In the genomic region with DNA sequence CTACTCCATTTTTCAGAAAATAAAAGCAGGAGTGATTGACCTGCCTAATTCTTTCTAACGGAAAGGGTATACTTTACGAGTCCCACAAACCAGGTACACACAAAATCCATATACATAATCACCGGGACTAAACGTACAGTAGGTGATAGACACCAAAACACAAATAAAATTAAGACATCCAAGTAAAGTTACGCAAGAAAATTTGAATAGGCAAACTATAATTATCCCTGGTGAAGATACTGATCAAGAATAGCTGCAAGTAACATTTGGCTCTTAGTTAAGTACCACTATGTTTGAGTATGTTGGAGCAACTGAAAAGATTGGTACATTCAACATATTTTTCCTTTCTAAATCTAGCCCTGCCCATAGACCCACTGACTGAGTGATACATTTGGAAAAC, we compare ENCODE assay signal across 9 cellular contexts. TPM values are rescaled to one million over a fixed set of nuclear protein-coding genes. Genes with fewer than 3 reads are reported as not detected.
DNase-seq lines count a peak whose midpoint lies in the region; ATAC-seq and TF ChIP-seq lines count a peak whose summit lies in the region.
"Had no signal": no experiment of that assay in that cellular context is flagged by ENCODE, and none has a peak within 500 bp of the region (broad histone marks: within the 10 kb centered on the region; RNA-seq: fewer than 3 reads in every experiment).

No MANE protein-coding gene starts in this region.

- peaks cover 49% of the 10 kb centered on the region for H3K4me1 Mint-ChIP-seq in Caco-2 (ENCODE audit: low read depth, unreplicated experiment)
- H3K4me1 Mint-ChIP-seq in central memory CD8-positive, alpha-beta T cell: peaks cover 65% of the 10 kb centered on the region
- H3K4me1 Mint-ChIP-seq in natural killer cell treated with Interleukin-12 subunit alpha and Interleukin-12 subunit beta and Interleukin-15 and Interleukin-18, amount 100 ng/mL, for 72 hours (ENCODE audit: low read depth in 2 of 2): peaks cover 61 to 70% of the 10 kb centered on the region in 2 donors

- peak overlapping the region; percentile 92 for H3K4me3 Mint-ChIP-seq in Caco-2 (ENCODE audit: unreplicated experiment)
- peak overlapping the region; percentile 87 for H3K4me3 Mint-ChIP-seq in central memory CD8-positive, alpha-beta T cell
- peak overlapping the region; percentile 95 for H3K4me3 Mint-ChIP-seq in natural killer cell treated with Interleukin-12 subunit alpha and Interleukin-12 subunit beta and Interleukin-15 and Interleukin-18, amount 100 ng/mL, for 72 hours

- no peaks in the 10 kb centered on the region for H3K9me2 ChIP-seq in Loucy (replicated peaks; ENCODE audit: low read depth, low read length)

- peak overlapping the region; percentile 99 for H3K4me2 ChIP-seq in Loucy (ENCODE audit: low read depth, low read length, poor library complexity, severe bottlenecking)

- no peak for ATAC-seq in central memory CD8-positive, alpha-beta T cell (replicated peaks; ENCODE audit: extremely low read depth, poor library complexity, severe bottlenecking)
- ATAC-seq in natural killer cell treated with Interleukin-12 subunit alpha and Interleukin-12 subunit beta and Interleukin-15 and Interleukin-18, amount 100 ng/mL, for 72 hours: no peak
- ATAC-seq in left colon: no peak

- no peak overlapping the region for H2AFZ ChIP-seq in Loucy (ENCODE audit: low read length)

- DNase-seq in Caco-2: no peak
- no peak for DNase-seq in central memory CD8-positive, alpha-beta T cell (ENCODE audit: low spot score in 2 of 2)
- DNase-seq in natural killer cell treated with Interleukin-12 subunit alpha and Interleukin-12 subunit beta and Interleukin-15 and Interleukin-18, amount 100 ng/mL, for 72 hours (ENCODE audit: low spot score): no peak
- no peak for DNase-seq in DMS53 (lab: John Stamatoyannopoulos, UW)
- no peak for DNase-seq in stimulated activated CD4-positive, alpha-beta T cell treated with anti-CD3 and anti-CD28 coated beads, Interleukin-4, amount 100 ng/mL, for 24 hours
- no peak for DNase-seq in NCI-H526 treated with DMSO at 0.1 percent for 48 hours (lab: John Stamatoyannopoulos, UW)
- no peak for DNase-seq in left colon
- DNase-seq: adrenal gland had no signal

- H3K27ac Mint-ChIP-seq in Caco-2 (ENCODE audit: unreplicated experiment): no peak overlapping the region
- H3K27ac Mint-ChIP-seq in central memory CD8-positive, alpha-beta T cell (ENCODE audit: low read depth): peak overlapping the region; percentile 88
- H3K27ac Mint-ChIP-seq in natural killer cell treated with Interleukin-12 subunit alpha and Interleukin-12 subunit beta and Interleukin-15 and Interleukin-18, amount 100 ng/mL, for 72 hours: peak overlapping the region; percentile 83 to 95

- intact Hi-C loops in Caco-2 (cut with micrococcal nuclease; ENCODE audit: unreplicated experiment): loop anchor here (10.0 kb wide), 1 partner anchor 518 kb away; no protein-coding TSS in a partner anchor
- intact Hi-C loops in left colon (cut with DNase I, micrococcal nuclease): no loop called here

- CTCF ChIA-PET in Caco-2 (lab: Charles Lee): no interaction called here

- H3K4me1 ChIP-seq in Caco-2 (peaks cover 53% of the 10 kb centered on the region), Loucy (ENCODE audit: insufficient read depth, low read length, poor library complexity, severe bottlenecking) (peaks cover 49% of the 10 kb centered on the region)

- H3K4me3 ChIP-seq in Caco-2 (ENCODE audit: low read depth, low read length) (peak overlapping the region; percentile 92), Loucy (ENCODE audit: low read length, poor library complexity, severe bottlenecking) (peak overlapping the region; percentile 86)

- peaks cover 47% of the 10 kb centered on the region for H3K36me3 Mint-ChIP-seq in Caco-2 (ENCODE audit: insufficient read depth, unreplicated experiment)
- peaks cover 39% of the 10 kb centered on the region for H3K36me3 Mint-ChIP-seq in central memory CD8-positive, alpha-beta T cell (ENCODE audit: insufficient read depth)
- H3K36me3 Mint-ChIP-seq in natural killer cell treated with Interleukin-12 subunit alpha and Interleukin-12 subunit beta and Interleukin-15 and Interleukin-18, amount 100 ng/mL, for 72 hours: peaks cover 15% of the 10 kb centered on the region

- H3F3A ChIP-seq in Loucy (ENCODE audit: low read depth): no peaks in the 10 kb centered on the region

- no peak for TF ChIP-seq CTCF in Caco-2 (IDR thresholded peaks at IDR 0.05; ENCODE audit: insufficient read depth in 1 of 2, low read depth in 1 of 2, low read length in 1 of 2, severe bottlenecking in 1 of 2, unreplicated experiment in 1 of 2)
- no peak for TF ChIP-seq CTCF in Loucy (conservative IDR thresholded peaks at IDR 0.05; ENCODE audit: low read length)

- H3K27me3 ChIP-seq in Caco-2 (replicated peaks; ENCODE audit: control insufficient read depth, insufficient read depth, low read length): no peaks in the 10 kb centered on the region
- H3K27me3 ChIP-seq in Loucy (ENCODE audit: insufficient read depth, low read length, poor library complexity, severe bottlenecking): no peaks in the 10 kb centered on the region
- H3K27me3 ChIP-seq: adrenal gland had no signal

- no TSS peak for BruUV-seq in Caco-2 (replicated peaks; lab: Mats Ljungman, UMichigan)

- no peaks in the 10 kb centered on the region for H3K27me3 Mint-ChIP-seq in Caco-2 (ENCODE audit: insufficient read depth, unreplicated experiment)
- H3K27me3 Mint-ChIP-seq in central memory CD8-positive, alpha-beta T cell: no peaks in the 10 kb centered on the region
- no peaks in the 10 kb centered on the region for H3K27me3 Mint-ChIP-seq in natural killer cell treated with Interleukin-12 subunit alpha and Interleukin-12 subunit beta and Interleukin-15 and Interleukin-18, amount 100 ng/mL, for 72 hours

- POLR2A ChIA-PET in Caco-2 (lab: Charles Lee): interaction anchor here (0.5 kb wide), 1 partner anchor 119 kb away, joined by 7 read pairs; no protein-coding TSS in a partner anchor

- peaks cover 53% of the 10 kb centered on the region for H4K20me1 ChIP-seq in Loucy (ENCODE audit: insufficient read depth, low read length, poor library complexity, severe bottlenecking)

- no peaks in the 10 kb centered on the region for H3K36me3 ChIP-seq in Caco-2 (ENCODE audit: control insufficient read depth, insufficient read depth, low read length)
- H3K36me3 ChIP-seq in Loucy (ENCODE audit: insufficient read depth, low read length): peaks cover 12% of the 10 kb centered on the region

- no peaks in the 10 kb centered on the region for H3K9me3 Mint-ChIP-seq in Caco-2 (ENCODE audit: unreplicated experiment)
- H3K9me3 Mint-ChIP-seq in central memory CD8-positive, alpha-beta T cell: no peaks in the 10 kb centered on the region
- H3K9me3 Mint-ChIP-seq in natural killer cell treated with Interleukin-12 subunit alpha and Interleukin-12 subunit beta and Interleukin-15 and Interleukin-18, amount 100 ng/mL, for 72 hours: no peaks in the 10 kb centered on the region

- peak overlapping the region; percentile 87 for H3K9ac ChIP-seq in Loucy (ENCODE audit: low read depth, low read length, poor library complexity, severe bottlenecking)

- no peaks in the 10 kb centered on the region for H3K9me3 ChIP-seq in Caco-2
- no peaks in the 10 kb centered on the region for H3K9me3 ChIP-seq in Loucy (ENCODE audit: insufficient read depth, low read depth, low read length)
- H3K9me3 ChIP-seq: adrenal gland had no signal

- H3K79me2 ChIP-seq in Loucy (ENCODE audit: insufficient read depth, low read length): peaks cover 69% of the 10 kb centered on the region

RNA-seq across cellular contexts. Expression of a gene that starts 1.7 kb away (rescaled TPM):
- total RNA-seq in Caco-2 (2022): 63.8 and 70.0 TPM in 2 replicates
- 100 to 1,000 TPM; 106 to 110 TPM for total RNA-seq in natural killer cell treated with Interleukin-12 subunit alpha and Interleukin-12 subunit beta and Interleukin-15 and Interleukin-18, amount 100 ng/mL, for 72 hours
- 10 to 100 TPM; 43.7 to 51.5 TPM for total RNA-seq in left colon
